ENCODE assay signal across 21 cellular contexts in genomic region chr6:34904990-34905613, GRCh38. TPM values are rescaled to one million over a fixed set of nuclear protein-coding genes. Genes with fewer than 3 reads are reported as not detected.
DNase-seq lines count a peak whose midpoint lies in the region; FAIRE-seq and TF ChIP-seq lines count a peak whose summit lies in the region.
"Had no signal": no experiment of that assay in that cellular context is flagged by ENCODE, and none has a peak within 500 bp of the region (broad histone marks: within the 10 kb centered on the region; RNA-seq: fewer than 3 reads in every experiment).

No MANE protein-coding gene starts in this region.

- H4K20me1 ChIP-seq in hepatocyte (ENCODE audit: insufficient read depth, poor library complexity, severe bottlenecking), result peaks cover 7% of the 10 kb centered on the region

- 96% methylated on average over 5 of the region's 5 CpGs for WGBS in hepatocyte (ENCODE audit: low lambda C conversion rate, missing lambda C conversion rate)

- H3K36me3 Mint-ChIP-seq in nephron (ENCODE audit: low read depth), result no peaks in the 10 kb centered on the region

- FAIRE-seq in HTR-8/SVneo (lab: Jason Lieb, UNC), result no peak
- FAIRE-seq: D721Med, H1, RCC 7860 had no signal

- no peaks in the 10 kb centered on the region for H3K27me3 ChIP-seq in hepatocyte

- no peaks in the 10 kb centered on the region for H3K36me3 ChIP-seq in hepatocyte (replicated peaks; ENCODE audit: insufficient read depth, low read depth)

- H3K4me1 ChIP-seq in hepatocyte (ENCODE audit: insufficient read depth), result no peaks in the 10 kb centered on the region

- H3K27me3 Mint-ChIP-seq in nephron (ENCODE audit: low read depth), result no peaks in the 10 kb centered on the region
- H3K27me3 Mint-ChIP-seq: B cell had no signal

- peaks cover 95% of the 10 kb centered on the region for H3K79me2 ChIP-seq in hepatocyte

- DNase-seq in CD1c-positive myeloid dendritic cell (ENCODE audit: extremely low spot score) (peak; percentile 30), SK-N-DZ (ENCODE audit: low spot score) (peak; percentile 28), hepatocyte (ENCODE audit: low spot score) (peak; percentile 11), HTR-8/SVneo (ENCODE audit: insufficient read length, low spot score) (no peak), AML-193 (lab: John Stamatoyannopoulos, UW) (no peak)
- DNase-seq in stimulated activated CD8-positive, alpha-beta memory T cell treated with anti-CD3 and anti-CD28 coated beads, Interleukin-4, amount 100 ng/mL, for 48 hours, result no peak
- DNase-seq: ACHN; CD8-positive, alpha-beta T cell; DMS79 treated with DMSO at 0.1 percent for 48 hours; GDM1; KG1; NCI-H1105 treated with DMSO at 0.1 percent for 48 hours; NCI-H187 treated with DMSO at 0.1 percent for 48 hours; NCI-H446; NCI-H748 treated with DMSO at 0.1 percent for 48 hours; SHP77 had no signal

- peaks cover 20% of the 10 kb centered on the region for H3K4me1 Mint-ChIP-seq in nephron

- no peaks in the 10 kb centered on the region for H3K9me3 Mint-ChIP-seq in nephron
- H3K9me3 Mint-ChIP-seq: CD8-positive, alpha-beta T cell had no signal

- no peak overlapping the region for H2AFZ ChIP-seq in hepatocyte

- H3K9me2 ChIP-seq in hepatocyte (replicated peaks; ENCODE audit: insufficient read depth), result no peaks in the 10 kb centered on the region

- H3K4me2 ChIP-seq in hepatocyte, result no peak overlapping the region

- peak overlapping the region in 2 of 3 experiments; percentile 42 to 45 for H3K27ac Mint-ChIP-seq in nephron
- H3K27ac Mint-ChIP-seq: B cell; CD8-positive, alpha-beta T cell had no signal

- peak overlapping the region; percentile 43 for H3K27ac ChIP-seq in hepatocyte

- no peak for TF ChIP-seq CTCF in hepatocyte (IDR thresholded peaks at IDR 0.05; ENCODE audit: poor library complexity)
- no peak for TF ChIP-seq CTCF in nephron (IDR thresholded peaks at IDR 0.05; ENCODE audit: unreplicated experiment in 3 of 3)

- no peaks in the 10 kb centered on the region for H3K9me3 ChIP-seq in hepatocyte (ENCODE audit: low read depth)

- no peak overlapping the region for H3K4me3 ChIP-seq in hepatocyte

- H3K4me3 Mint-ChIP-seq in nephron, result no peak overlapping the region
- H3K4me3 Mint-ChIP-seq: B cell; CD8-positive, alpha-beta T cell had no signal

RNA-seq across cellular contexts. Expression of gene ANKS1A, which starts 16.0 kb away (rescaled TPM):
- polyA plus RNA-seq in SK-N-DZ (2014; cell fraction: cytosol; rRNA removed), result 12.3 and 14.3 TPM in 2 replicates
- 15.8 and 18.3 TPM in 2 replicates for polyA plus RNA-seq in SK-N-DZ (2014; cell fraction: nucleus; rRNA removed)
- 18.5 and 25.4 TPM in 2 replicates for total RNA-seq in hepatocyte
- 15.9 and 17.5 TPM in 2 replicates for polyA plus RNA-seq in hepatocyte

RNA-seq across cellular contexts. Expression of gene TAF11, which starts 17.3 kb away (rescaled TPM):
- 82.0 and 85.9 TPM in 2 replicates for polyA plus RNA-seq in SK-N-DZ (2014; cell fraction: cytosol; rRNA removed)
- 52.8 and 57.6 TPM in 2 replicates for polyA plus RNA-seq in SK-N-DZ (2014; cell fraction: nucleus; rRNA removed)
- total RNA-seq in hepatocyte, result 43.9 and 47.6 TPM in 2 replicates
- polyA plus RNA-seq in hepatocyte, result 33.1 and 38.6 TPM in 2 replicates

Comparison
In these comparisons a context has a peak if more than half of its experiments do, and no peak if none do; other contexts are left out.
1. DNase-seq: peak in CD1c-positive myeloid dendritic cell (single experiment), SK-N-DZ (single experiment) and hepatocyte (single experiment); none in stimulated activated CD8-positive, alpha-beta memory T cell treated with anti-CD3 and anti-CD28 coated beads, Interleukin-4, amount 100 ng/mL, for 48 hours (single experiment), HTR-8/SVneo (single experiment) and AML-193 (0 of 2).